ENCODE assay signal across 8 cellular contexts in the genomic region with DNA sequence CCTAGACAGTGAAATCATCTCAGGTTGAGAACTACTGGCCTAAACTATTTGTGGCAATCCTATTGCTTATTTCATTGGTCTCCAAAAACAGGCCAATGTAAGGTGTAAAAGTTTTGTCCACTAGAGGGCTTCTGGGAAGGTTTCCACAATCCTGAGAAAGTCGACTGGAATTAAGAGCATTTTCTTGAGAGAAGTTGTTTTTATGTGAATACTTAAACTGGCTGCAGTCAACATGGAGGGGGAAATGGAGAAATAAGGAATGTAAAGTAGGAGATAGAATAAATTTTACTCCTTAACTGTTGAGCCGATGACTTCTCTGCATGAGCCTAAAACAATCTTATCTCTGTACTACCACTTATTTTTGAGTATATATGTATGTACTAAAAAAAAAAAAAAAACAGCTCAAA. TPM values are rescaled to one million over a fixed set of nuclear protein-coding genes. Genes with fewer than 3 reads are reported as not detected.
DNase-seq lines count a peak whose midpoint lies in the region; ATAC-seq and TF ChIP-seq lines count a peak whose summit lies in the region.

No MANE protein-coding gene starts in this region.

- H3K27me3 Mint-ChIP-seq in osteocyte (ENCODE audit: unreplicated experiment), result no peaks in the 10 kb centered on the region

- no peak overlapping the region for H3K4me2 ChIP-seq in SK-N-SH
- no peak overlapping the region for H3K4me2 ChIP-seq in fibroblast of lung (ENCODE audit: extremely low read depth, insufficient read depth, low read length)

- H3K27ac Mint-ChIP-seq in osteocyte (ENCODE audit: unreplicated experiment), result no peak overlapping the region

- H3K4me1 ChIP-seq in SK-N-SH (ENCODE audit: control insufficient read depth in 1 of 2, insufficient read depth in 2 of 2, low read depth in 1 of 2, low read length in 1 of 2), result no peaks in the 10 kb centered on the region
- peaks cover 2% of the 10 kb centered on the region for H3K4me1 ChIP-seq in fibroblast of lung (ENCODE audit: control insufficient read depth, extremely low read depth, insufficient read depth, low read length)

- H3K4me3 Mint-ChIP-seq in osteocyte (ENCODE audit: unreplicated experiment), result no peak overlapping the region

- ATAC-seq in HG03060 (IDR thresholded peaks at IDR 0.05; ENCODE audit: low read depth, unreplicated experiment) (peak; percentile 31), GM21723 (IDR thresholded peaks at IDR 0.05; ENCODE audit: unreplicated experiment) (no peak)

- H3K36me3 ChIP-seq in SK-N-SH (replicated peaks in 1 of 2; ENCODE audit: control insufficient read depth in 1 of 2, insufficient read depth in 2 of 2, low read length in 1 of 2), result no peaks in the 10 kb centered on the region
- no peaks in the 10 kb centered on the region for H3K36me3 ChIP-seq in fibroblast of lung (ENCODE audit: control insufficient read depth, insufficient read depth, low read length)

- no peaks in the 10 kb centered on the region for H3K36me3 Mint-ChIP-seq in osteocyte (ENCODE audit: unreplicated experiment)

- H3K9ac ChIP-seq in SK-N-SH (no peak overlapping the region), fibroblast of lung (ENCODE audit: insufficient read depth, low read length) (no peak overlapping the region)

- H3K9me3 Mint-ChIP-seq in osteocyte (ENCODE audit: unreplicated experiment), result no peaks in the 10 kb centered on the region

- no peak overlapping the region for H2AFZ ChIP-seq in SK-N-SH (ENCODE audit: low read depth)
- no peak overlapping the region for H2AFZ ChIP-seq in fibroblast of lung (ENCODE audit: low read length)

- TF ChIP-seq RAD21 in SK-N-SH (IDR thresholded peaks at IDR 0.05; ENCODE audit: low read length), result peak; percentile 69

- TF ChIP-seq CTCF in AG04450 (IDR thresholded peaks at IDR 0.05; ENCODE audit: low read depth, low read length) (peak; percentile 86), SK-N-SH (IDR thresholded peaks at IDR 0.05) (peak; percentile 87), fibroblast of lung (conservative IDR thresholded peaks at IDR 0.05 in 1 of 2, IDR thresholded peaks at IDR 0.05 in 1 of 2; ENCODE audit: low read depth in 1 of 2, low read length in 2 of 2) (peak; percentile 72 to 88), osteocyte (IDR thresholded peaks at IDR 0.05) (peak; percentile 80)

- no peak for TF ChIP-seq EP300 in SK-N-SH (IDR thresholded peaks at IDR 0.05; ENCODE audit: borderline replicate concordance in 1 of 2, low read depth in 1 of 2, low read length in 1 of 2)

- H4K20me1 ChIP-seq in SK-N-SH (ENCODE audit: insufficient read depth), result no peaks in the 10 kb centered on the region
- no peaks in the 10 kb centered on the region for H4K20me1 ChIP-seq in fibroblast of lung (ENCODE audit: control insufficient read depth, extremely low read depth, insufficient read depth, low read length)

- H3K27ac ChIP-seq in AG04450 (ENCODE audit: low read depth, low read length), result no peak overlapping the region
- no peak overlapping the region for H3K27ac ChIP-seq in SK-N-SH (ENCODE audit: low read depth in 2 of 2, low read length in 1 of 2)
- no peak overlapping the region for H3K27ac ChIP-seq in fibroblast of lung (ENCODE audit: insufficient read depth, low read length)

- peak; percentile 58 for DNase-seq in AG04450 (ENCODE audit: low read depth, low spot score)
- DNase-seq in GM04504 (ENCODE audit: low read depth), result peak; percentile 46
- DNase-seq in SK-N-SH, result peak; percentile 42
- peak; percentile 65 to 83 for DNase-seq in fibroblast of lung (ENCODE audit: low read depth in 2 of 2)
- DNase-seq in osteocyte (ENCODE audit: extremely low spot score, unreplicated experiment), result no peak
- no peak for DNase-seq in SHP77 (lab: John Stamatoyannopoulos, UW)

- 57% methylated on average over 2 of the region's 2 CpGs for WGBS in SK-N-SH (ENCODE audit: low lambda C conversion rate)

- H3K9me3 ChIP-seq in AG04450 (ENCODE audit: control insufficient read depth, insufficient read depth, low read length) (no peaks in the 10 kb centered on the region), SK-N-SH (no peaks in the 10 kb centered on the region), fibroblast of lung (ENCODE audit: control insufficient read depth, insufficient read depth, low read depth, low read length) (no peaks in the 10 kb centered on the region)

- POLR2A ChIA-PET in AG04450 (lab: Yijun Ruan, JAX) (interaction anchor here (0.6 to 1.1 kb wide), 2 partner anchors 10 to 282 kb away, joined by 3 to 5 read pairs; a partner anchor contains a TSS), SK-N-SH (lab: Yijun Ruan, JAX) (no interaction called here)

- peaks cover 3% of the 10 kb centered on the region for H3F3A ChIP-seq in SK-N-SH (replicated peaks; ENCODE audit: insufficient read depth)

- H3K4me3 ChIP-seq in AG04450 (ENCODE audit: low read depth, low read length) (no peak overlapping the region), SK-N-SH (ENCODE audit: low read depth in 2 of 2, low read length in 1 of 2) (no peak overlapping the region), fibroblast of lung (replicated peaks in 1 of 4; ENCODE audit: control extremely low read depth in 1 of 4, insufficient read depth in 1 of 4, low read depth in 3 of 4, low read length in 4 of 4) (no peak overlapping the region)

- H3K4me1 Mint-ChIP-seq in osteocyte (ENCODE audit: unreplicated experiment), result peaks cover 2% of the 10 kb centered on the region

- H3K27me3 ChIP-seq in AG04450 (ENCODE audit: control insufficient read depth, insufficient read depth, low read length) (no peaks in the 10 kb centered on the region), SK-N-SH (ENCODE audit: insufficient read depth) (no peaks in the 10 kb centered on the region), fibroblast of lung (ENCODE audit: control insufficient read depth, insufficient read depth, low read length) (no peaks in the 10 kb centered on the region)

- H3K79me2 ChIP-seq in SK-N-SH (ENCODE audit: insufficient read depth) (no peaks in the 10 kb centered on the region), fibroblast of lung (ENCODE audit: control insufficient read depth, insufficient read depth, low read length) (no peaks in the 10 kb centered on the region)

- CTCF ChIA-PET in AG04450 (lab: Charles Lee) (interaction anchor here (0.5 to 4.4 kb wide), 18 partner anchors 11 to 868 kb away, joined by 3 to 35 read pairs (median 4); a partner anchor contains a TSS), SK-N-SH (lab: Yijun Ruan, JAX) (interaction anchor here (0.6 to 3.4 kb wide), 6 partner anchors 12 to 116 kb away, joined by 3 to 18 read pairs (median 4); a partner anchor contains a TSS)

- no peaks in the 10 kb centered on the region for H3K9me2 ChIP-seq in SK-N-SH

TF ChIP-seq in SK-N-SH, 30 proteins besides CTCF, POLR2A, EP300 and RAD21:
- peak; percentile 61 for TF ChIP-seq SMC3 (IDR thresholded peaks at IDR 0.05; ENCODE audit: low read depth, low read length)
- TF ChIP-seq, protein P1, sequence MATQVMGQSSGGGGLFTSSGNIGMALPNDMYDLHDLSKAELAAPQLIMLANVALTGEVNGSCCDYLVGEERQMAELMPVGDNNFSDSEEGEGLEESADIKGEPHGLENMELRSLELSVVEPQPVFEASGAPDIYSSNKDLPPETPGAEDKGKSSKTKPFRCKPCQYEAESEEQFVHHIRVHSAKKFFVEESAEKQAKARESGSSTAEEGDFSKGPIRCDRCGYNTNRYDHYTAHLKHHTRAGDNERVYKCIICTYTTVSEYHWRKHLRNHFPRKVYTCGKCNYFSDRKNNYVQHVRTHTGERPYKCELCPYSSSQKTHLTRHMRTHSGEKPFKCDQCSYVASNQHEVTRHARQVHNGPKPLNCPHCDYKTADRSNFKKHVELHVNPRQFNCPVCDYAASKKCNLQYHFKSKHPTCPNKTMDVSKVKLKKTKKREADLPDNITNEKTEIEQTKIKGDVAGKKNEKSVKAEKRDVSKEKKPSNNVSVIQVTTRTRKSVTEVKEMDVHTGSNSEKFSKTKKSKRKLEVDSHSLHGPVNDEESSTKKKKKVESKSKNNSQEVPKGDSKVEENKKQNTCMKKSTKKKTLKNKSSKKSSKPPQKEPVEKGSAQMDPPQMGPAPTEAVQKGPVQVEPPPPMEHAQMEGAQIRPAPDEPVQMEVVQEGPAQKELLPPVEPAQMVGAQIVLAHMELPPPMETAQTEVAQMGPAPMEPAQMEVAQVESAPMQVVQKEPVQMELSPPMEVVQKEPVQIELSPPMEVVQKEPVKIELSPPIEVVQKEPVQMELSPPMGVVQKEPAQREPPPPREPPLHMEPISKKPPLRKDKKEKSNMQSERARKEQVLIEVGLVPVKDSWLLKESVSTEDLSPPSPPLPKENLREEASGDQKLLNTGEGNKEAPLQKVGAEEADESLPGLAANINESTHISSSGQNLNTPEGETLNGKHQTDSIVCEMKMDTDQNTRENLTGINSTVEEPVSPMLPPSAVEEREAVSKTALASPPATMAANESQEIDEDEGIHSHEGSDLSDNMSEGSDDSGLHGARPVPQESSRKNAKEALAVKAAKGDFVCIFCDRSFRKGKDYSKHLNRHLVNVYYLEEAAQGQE (IDR thresholded peaks at IDR 0.05; ENCODE audit: low read depth, low read length), result no peak

RNA-seq across cellular contexts. Expression of a gene that starts 11.0 kb away (rescaled TPM):
- 72.4 and 94.7 TPM in 2 replicates for polyA plus RNA-seq in AG04450 (2011; rRNA removed)
- 45.7 and 90.0 TPM in 2 replicates for polyA minus RNA-seq in AG04450 (2011; rRNA and poly(A)+ RNA removed)
- polyA plus RNA-seq in SK-N-SH (2012; rRNA removed), result 59.8 and 67.6 TPM in 2 replicates
- polyA plus RNA-seq in SK-N-SH (2012; cell fraction: cytosol; rRNA removed), result 101 and 141 TPM in 2 replicates
- polyA plus RNA-seq in SK-N-SH (2012; cell fraction: nucleus; rRNA removed), result 19.5 and 38.9 TPM in 2 replicates
- 138 and 139 TPM in 2 replicates for total RNA-seq in fibroblast of lung
- 124 and 143 TPM in 2 replicates for polyA plus RNA-seq in fibroblast of lung
- polyA plus RNA-seq in fibroblast of lung (2012), result 82.1 and 94.4 TPM in 2 replicates
- 16.5 and 16.9 TPM in 2 replicates for polyA minus RNA-seq in fibroblast of lung (ENCODE audit: low replicate concordance)
- 60.6 and 64.6 TPM in 2 replicates for total RNA-seq in osteocyte

RNA-seq across cellular contexts. Expression of a gene that starts 55.6 kb away (rescaled TPM):
- 58.4 and 74.0 TPM in 2 replicates for polyA plus RNA-seq in AG04450 (2011; rRNA removed)
- polyA minus RNA-seq in AG04450 (2011; rRNA and poly(A)+ RNA removed), result 45.1 and 47.3 TPM in 2 replicates
- 41.0 and 51.2 TPM in 2 replicates for polyA plus RNA-seq in SK-N-SH (2012; rRNA removed)
- 56.5 and 63.6 TPM in 2 replicates for polyA plus RNA-seq in SK-N-SH (2012; cell fraction: cytosol; rRNA removed)
- 54.6 and 62.8 TPM in 2 replicates for polyA plus RNA-seq in SK-N-SH (2012; cell fraction: nucleus; rRNA removed)
- total RNA-seq in fibroblast of lung, result 24.7 and 38.5 TPM in 2 replicates
- 76.4 and 91.6 TPM in 2 replicates for polyA plus RNA-seq in fibroblast of lung
- polyA plus RNA-seq in fibroblast of lung (2012), result 40.8 and 46.1 TPM in 2 replicates
- 21.2 and 34.7 TPM in 2 replicates for polyA minus RNA-seq in fibroblast of lung (ENCODE audit: low replicate concordance)
- 25.3 and 28.7 TPM in 2 replicates for total RNA-seq in osteocyte

Comparison
In these comparisons a context has a peak if more than half of its experiments do, and no peak if none do; other contexts are left out.
1. DNase-seq: peak in AG04450 (single experiment), GM04504 (single experiment), SK-N-SH (single experiment) and fibroblast of lung (2 of 2); none in osteocyte (single experiment) and SHP77 (0 of 2).
2. Peak in every context shown above with its lines, with median percentiles within 50 percentile points of each other: CTCF ChIP-seq.